ENCODE assay signal across 18 cellular contexts in genomic region chr16:54522596-54522995, GRCh38.
DNase-seq lines count a peak whose midpoint lies in the region; ATAC-seq and TF ChIP-seq lines count a peak whose summit lies in the region.
"Had no signal": no experiment of that assay in that cellular context is flagged by ENCODE, and none has a peak within 500 bp of the region (broad histone marks: within the 10 kb centered on the region; RNA-seq: fewer than 3 reads in every experiment).

No MANE protein-coding gene starts in this region.

- CTCF ChIA-PET in activated CD4-positive, alpha-beta T cell treated with anti-CD3 and anti-CD28 coated beads, Interleukin-2, amount 10 ng/mL, durations not matched to agents 7 days and 5 days (lab: Charles Lee): no interaction called here

- peaks cover 11% of the 10 kb centered on the region for H3K9me3 Mint-ChIP-seq in activated CD4-positive, alpha-beta T cell treated with anti-CD3 and anti-CD28 coated beads, Interleukin-2, amount 10 ng/mL, durations not matched to agents 7 days and 5 days

- peak; percentile 43 for ATAC-seq in Right ventricle myocardium inferior
- peak; percentile 50 for ATAC-seq in Right ventricle myocardium superior (ENCODE audit: poor library complexity)
- ATAC-seq in sciatic nerve: peak; percentile 48
- ATAC-seq: A549, GM23338 had no signal

- H3K4me3 ChIP-seq in left ventricle myocardium inferior: no peak overlapping the region
- H3K4me3 ChIP-seq: A549, BLaER1, GM23338 had no signal

- no peaks in the 10 kb centered on the region for H3K27me3 ChIP-seq in left ventricle myocardium inferior (ENCODE audit: low read depth)
- H3K27me3 ChIP-seq: BLaER1 had no signal

- peak overlapping the region; percentile 59 for H3K27ac ChIP-seq in left ventricle myocardium inferior (replicated peaks)
- H3K27ac ChIP-seq: 22Rv1, A549, BLaER1 had no signal

- intact Hi-C loops in Right ventricle myocardium inferior (cut with DNase I): no loop called here
- intact Hi-C loops in cardiac septum (cut with DNase I): loop anchor here (2.0 kb wide), 1 partner anchor 18 kb away; no protein-coding TSS in a partner anchor
- intact Hi-C loops in Right ventricle myocardium superior (cut with DNase I): no loop called here
- intact Hi-C loops in left ventricle myocardium inferior (cut with micrococcal nuclease): no loop called here
- intact Hi-C loops in sciatic nerve (cut with DNase I): no loop called here

- H3K27ac Mint-ChIP-seq in activated CD4-positive, alpha-beta T cell treated with anti-CD3 and anti-CD28 coated beads, Interleukin-2, amount 10 ng/mL, durations not matched to agents 7 days and 5 days: no peak overlapping the region
- H3K27ac Mint-ChIP-seq: CD14-positive monocyte, GM23338 had no signal

- H3K4me3 Mint-ChIP-seq in activated CD4-positive, alpha-beta T cell treated with anti-CD3 and anti-CD28 coated beads, Interleukin-2, amount 10 ng/mL, durations not matched to agents 7 days and 5 days: no peak overlapping the region
- H3K4me3 Mint-ChIP-seq: CD14-positive monocyte; CD4-positive, alpha-beta memory T cell; GM23338 had no signal

- H3K9me3 ChIP-seq in left ventricle myocardium inferior (replicated peaks): peaks cover 34% of the 10 kb centered on the region

- peaks cover 42% of the 10 kb centered on the region for H3K4me1 ChIP-seq in left ventricle myocardium inferior
- H3K4me1 ChIP-seq: A549, BLaER1 had no signal

- no peaks in the 10 kb centered on the region for H3K4me1 Mint-ChIP-seq in activated CD4-positive, alpha-beta T cell treated with anti-CD3 and anti-CD28 coated beads, Interleukin-2, amount 10 ng/mL, durations not matched to agents 7 days and 5 days
- H3K4me1 Mint-ChIP-seq: CD14-positive monocyte; CD4-positive, alpha-beta memory T cell had no signal

- H3K36me3 Mint-ChIP-seq in activated CD4-positive, alpha-beta T cell treated with anti-CD3 and anti-CD28 coated beads, Interleukin-2, amount 10 ng/mL, durations not matched to agents 7 days and 5 days (ENCODE audit: low read depth): no peaks in the 10 kb centered on the region
- H3K36me3 Mint-ChIP-seq: CD14-positive monocyte; CD4-positive, alpha-beta memory T cell had no signal

- no peak for TF ChIP-seq CTCF in left ventricle myocardium inferior (IDR thresholded peaks at IDR 0.05; ENCODE audit: borderline replicate concordance)

- H3K36me3 ChIP-seq in left ventricle myocardium inferior: no peaks in the 10 kb centered on the region
- H3K36me3 ChIP-seq: BLaER1 had no signal

- no peaks in the 10 kb centered on the region for H3K27me3 Mint-ChIP-seq in activated CD4-positive, alpha-beta T cell treated with anti-CD3 and anti-CD28 coated beads, Interleukin-2, amount 10 ng/mL, durations not matched to agents 7 days and 5 days

- DNase-seq in Right ventricle myocardium inferior (ENCODE audit: missing footprints): no peak
- DNase-seq in cardiac septum (ENCODE audit: low spot score): no peak
- no peak for DNase-seq in Right ventricle myocardium superior
- DNase-seq in left ventricle myocardium inferior: peak; percentile 41
- DNase-seq in sciatic nerve (ENCODE audit: low spot score): no peak
- no peak for DNase-seq in AG20443 (ENCODE audit: low spot score)
- no peak for DNase-seq in SW 1271 (lab: John Stamatoyannopoulos, UW)
- no peak for DNase-seq in activated CD4-positive, alpha-beta T cell treated with anti-CD3 and anti-CD28 coated beads, Interleukin-2, amount 10 ng/mL, durations not matched to agents 7 days and 5 days
- DNase-seq: CD4-positive, alpha-beta memory T cell; DMS153; DMS79; GDM1; HCEC 1CT had no signal

- POLR2A ChIA-PET in activated CD4-positive, alpha-beta T cell treated with anti-CD3 and anti-CD28 coated beads, Interleukin-2, amount 10 ng/mL, durations not matched to agents 7 days and 5 days (lab: Charles Lee): no interaction called here
